ENCODE assay signal across 16 cellular contexts in the genomic region with DNA sequence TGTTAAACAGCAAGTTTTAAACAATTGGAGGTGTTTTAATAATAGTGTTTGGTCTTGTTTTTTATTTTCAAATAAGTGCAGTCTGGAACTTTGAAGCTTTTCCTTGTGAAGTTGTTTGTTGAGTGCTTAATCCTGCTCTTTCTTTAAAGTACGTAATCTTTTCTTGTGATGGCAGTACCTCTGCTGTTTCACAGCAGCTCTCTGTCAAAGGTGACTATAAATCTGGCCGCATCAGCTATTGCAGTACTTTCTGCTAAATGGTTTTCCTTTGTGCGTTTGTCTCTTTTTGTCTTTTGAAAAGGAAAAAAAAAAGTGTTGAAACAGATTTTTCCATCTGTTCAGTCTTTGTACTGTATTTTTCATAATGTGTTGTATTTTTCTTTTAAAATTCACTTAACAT.
"Had no signal": no experiment of that assay in that cellular context is flagged by ENCODE, and none has a peak within 500 bp of the region (broad histone marks: within the 10 kb centered on the region; RNA-seq: fewer than 3 reads in every experiment).

No MANE protein-coding gene starts in this region.

- H3K4me3 Mint-ChIP-seq: activated naive CD4-positive, alpha-beta T cell treated with anti-CD3 and anti-CD28 coated beads for 36 hours; activated naive CD8-positive, alpha-beta T cell treated with anti-CD3 and anti-CD28 coated beads, Interleukin-2, amount 10 ng/mL, durations not matched to agents 7 days and 5 days; activated T-cell treated with anti-CD3 and anti-CD28 coated beads, Interleukin-2, amount 50 U/mL, for 4 hours; naive thymus-derived CD8-positive, alpha-beta T cell; T-cell; WTC11 had no signal

- H3K9me3 Mint-ChIP-seq: activated naive CD4-positive, alpha-beta T cell treated with anti-CD3 and anti-CD28 coated beads for 36 hours; activated naive CD8-positive, alpha-beta T cell treated with anti-CD3 and anti-CD28 coated beads, Interleukin-2, amount 10 ng/mL, durations not matched to agents 7 days and 5 days; activated T-cell treated with anti-CD3 and anti-CD28 coated beads, Interleukin-2, amount 50 U/mL, for 4 hours; naive thymus-derived CD8-positive, alpha-beta T cell; T-cell; WTC11 had no signal

- H3K27ac Mint-ChIP-seq: activated naive CD4-positive, alpha-beta T cell treated with anti-CD3 and anti-CD28 coated beads for 36 hours; activated naive CD8-positive, alpha-beta T cell treated with anti-CD3 and anti-CD28 coated beads, Interleukin-2, amount 10 ng/mL, durations not matched to agents 7 days and 5 days; T-cell; WTC11 had no signal

- H3K27me3 Mint-ChIP-seq: activated naive CD8-positive, alpha-beta T cell treated with anti-CD3 and anti-CD28 coated beads, Interleukin-2, amount 10 ng/mL, durations not matched to agents 7 days and 5 days; naive thymus-derived CD8-positive, alpha-beta T cell; T-cell had no signal

- DNase-seq: activated CD8-positive, alpha-beta memory T cell treated with anti-CD3 and anti-CD28 coated beads for 24 hours; activated CD8-positive, alpha-beta memory T cell treated with anti-CD3 and anti-CD28 coated beads, Interleukin-2, amount 50 U/mL, for 48 hours; activated naive CD4-positive, alpha-beta T cell treated with anti-CD3 and anti-CD28 coated beads for 36 hours; activated naive CD8-positive, alpha-beta T cell treated with anti-CD3 and anti-CD28 coated beads, Interleukin-2, amount 10 ng/mL, durations not matched to agents 7 days and 5 days; activated T-cell treated with anti-CD3 and anti-CD28 coated beads, Interleukin-2, amount 50 U/mL, for 4 hours; cerebellar nuclear complex; erythroblast; foreskin keratinocyte; left lung; naive thymus-derived CD8-positive, alpha-beta T cell; stimulated activated CD4-positive, alpha-beta T cell treated with anti-CD3 and anti-CD28 coated beads, Interleukin-2, amount 100 ng/mL, for 48 hours; stimulated activated CD8-positive, alpha-beta memory T cell treated with anti-CD3 and anti-CD28 coated beads, Interleukin-4, amount 100 ng/mL, for 48 hours; stimulated activated naive CD4-positive, alpha-beta T cell; T-cell; upper lobe of right lung had no signal

- ATAC-seq: activated T-cell treated with anti-CD3 and anti-CD28 coated beads, Interleukin-2, amount 50 U/mL, for 4 hours; foreskin keratinocyte; left lung; naive thymus-derived CD8-positive, alpha-beta T cell; T-cell; upper lobe of right lung; WTC11 had no signal

- H3K36me3 Mint-ChIP-seq: WTC11 had no signal
